In the genomic region with DNA sequence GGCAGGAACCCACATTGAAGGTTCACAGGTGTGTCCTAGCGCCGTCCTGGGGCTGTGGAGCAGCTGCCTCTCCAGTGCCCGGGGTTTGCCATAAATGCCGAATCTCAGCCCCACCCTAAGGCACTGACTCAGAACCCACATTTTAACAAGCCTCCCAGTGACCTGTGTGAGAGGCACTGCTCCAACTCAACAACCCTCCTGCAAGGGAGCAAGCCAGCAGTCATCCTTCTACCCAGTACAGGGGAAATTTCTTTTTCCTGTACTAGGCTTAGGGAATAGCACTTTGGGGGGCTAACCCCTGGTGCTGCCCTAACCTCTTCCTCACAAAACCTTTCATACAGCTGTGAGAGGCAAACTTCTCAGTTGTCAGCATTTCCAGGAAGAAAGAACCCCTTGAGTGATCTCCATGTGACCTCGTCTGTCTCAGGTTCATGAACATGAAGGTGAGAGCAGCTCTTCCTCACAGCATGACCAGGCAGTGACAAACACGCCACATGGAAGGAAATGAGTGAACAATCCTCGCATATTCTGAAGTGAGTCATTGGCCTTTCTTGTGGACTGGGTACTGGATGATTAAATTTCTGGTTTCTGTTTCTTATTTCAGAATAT, we compare ENCODE assay signal across 9 cellular contexts. TPM values are rescaled to one million over a fixed set of nuclear protein-coding genes. Genes with fewer than 3 reads are reported as not detected.
DNase-seq lines count a peak whose midpoint lies in the region; ATAC-seq, FAIRE-seq and TF ChIP-seq lines count a peak whose summit lies in the region.
"Had no signal": no experiment of that assay in that cellular context is flagged by ENCODE, and none has a peak within 500 bp of the region (broad histone marks: within the 10 kb centered on the region; RNA-seq: fewer than 3 reads in every experiment).

No MANE protein-coding gene starts in this region.

- H3K36me3 ChIP-seq in keratinocyte (ENCODE audit: control insufficient read depth in 2 of 2, extremely low read depth in 1 of 2, insufficient read depth in 2 of 2, low read length in 2 of 2) = no peaks in the 10 kb centered on the region
- H3K36me3 ChIP-seq in urinary bladder (ENCODE audit: insufficient read depth) = no peaks in the 10 kb centered on the region

- TF ChIP-seq CTCF in AG10803 (conservative IDR thresholded peaks at IDR 0.05; ENCODE audit: low read length) (no peak), keratinocyte (optimal IDR thresholded peaks at IDR 0.05 in 1 of 3, IDR thresholded peaks at IDR 0.05 in 1 of 3, conservative IDR thresholded peaks at IDR 0.05 in 1 of 3; ENCODE audit: extremely low read depth in 1 of 3, insufficient read depth in 2 of 3, low read length in 3 of 3) (no peak), progenitor cell of endocrine pancreas (IDR thresholded peaks at IDR 0.05; ENCODE audit: unreplicated experiment) (no peak)

- H3K4me3 ChIP-seq in AG10803 (ENCODE audit: low read length) = no peak overlapping the region
- peak overlapping the region in 2 of 3 experiments; percentile 52 to 56 for H3K4me3 ChIP-seq in keratinocyte (ENCODE audit: control insufficient read depth in 2 of 3, extremely low read depth in 1 of 3, insufficient read depth in 2 of 3, low read depth in 1 of 3, low read length in 3 of 3)
- no peak overlapping the region for H3K4me3 ChIP-seq in urinary bladder (ENCODE audit: low read depth, low read length)

- ATAC-seq in GM19023 (IDR thresholded peaks at IDR 0.05; ENCODE audit: unreplicated experiment) = peak; percentile 79
- peak; percentile 73 for ATAC-seq in HG03108 (IDR thresholded peaks at IDR 0.05; ENCODE audit: unreplicated experiment)

- no peaks in the 10 kb centered on the region for H4K20me1 ChIP-seq in keratinocyte (ENCODE audit: control insufficient read depth, extremely low read depth, insufficient read depth, low read length)

- peaks cover 4% of the 10 kb centered on the region for H3K27me3 Mint-ChIP-seq in activated CD4-positive, alpha-beta memory T cell treated with anti-CD3 and anti-CD28 coated beads for 36 hours
- peaks cover 11% of the 10 kb centered on the region for H3K27me3 Mint-ChIP-seq in progenitor cell of endocrine pancreas

- intact Hi-C loops in activated CD4-positive, alpha-beta memory T cell treated with anti-CD3 and anti-CD28 coated beads for 36 hours (cut with micrococcal nuclease) = loop anchor here (1.0 to 5.0 kb wide), 11 partner anchors 11 to 651 kb away; no protein-coding TSS in a partner anchor

- H3K27ac ChIP-seq in keratinocyte (ENCODE audit: control insufficient read depth, insufficient read depth, low read length) (peak overlapping the region; percentile 90), urinary bladder (ENCODE audit: low read depth) (peak overlapping the region; percentile 64)
- H3K27ac ChIP-seq: HL-60 had no signal

- no peaks in the 10 kb centered on the region for H3K27me3 ChIP-seq in keratinocyte (ENCODE audit: control insufficient read depth, extremely low read depth, insufficient read depth, low read length)

- no peaks in the 10 kb centered on the region for H3K9me1 ChIP-seq in keratinocyte (ENCODE audit: control insufficient read depth, extremely low read depth, insufficient read depth, low read length)

- CTCF ChIA-PET in activated CD4-positive, alpha-beta memory T cell treated with anti-CD3 and anti-CD28 coated beads for 36 hours (lab: Charles Lee) = interaction anchor here (0.7 to 1.9 kb wide), 8 partner anchors 11 to 121 kb away, joined by 3 to 12 read pairs (median 4); a partner anchor contains a TSS

- peak overlapping the region; percentile 65 for H3K4me2 ChIP-seq in keratinocyte (ENCODE audit: control insufficient read depth, extremely low read depth, insufficient read depth, low read depth, low read length)

- DNase-seq in AG10803 (ENCODE audit: low read depth) = peak; percentile 84
- DNase-seq in activated CD4-positive, alpha-beta memory T cell treated with anti-CD3 and anti-CD28 coated beads for 36 hours = peak; percentile 78
- peak; percentile 93 for DNase-seq in keratinocyte (ENCODE audit: low read depth, low spot score)
- no peak for DNase-seq in NCI-H1436 treated with DMSO at 0.1 percent for 48 hours (lab: John Stamatoyannopoulos, UW)
- DNase-seq in progenitor cell of endocrine pancreas (ENCODE audit: low spot score, unreplicated experiment) = no peak

- peak overlapping the region; percentile 78 for H3K9ac ChIP-seq in keratinocyte (ENCODE audit: control insufficient read depth, extremely low read depth, insufficient read depth, low read length)

- FAIRE-seq in keratinocyte (lab: Jason Lieb, UNC) = peak; percentile 97

- H3K4me3 Mint-ChIP-seq in activated CD4-positive, alpha-beta memory T cell treated with anti-CD3 and anti-CD28 coated beads for 36 hours = peak overlapping the region; percentile 1
- no peak overlapping the region for H3K4me3 Mint-ChIP-seq in progenitor cell of endocrine pancreas (ENCODE audit: low read depth)

- POLR2A ChIA-PET in activated CD4-positive, alpha-beta memory T cell treated with anti-CD3 and anti-CD28 coated beads for 36 hours (lab: Charles Lee) = interaction anchor here (1.0 to 2.2 kb wide), 5 partner anchors 11 to 186 kb away, joined by 3 to 12 read pairs (median 5); a partner anchor contains a TSS

- peak overlapping the region; percentile 70 for H3K27ac Mint-ChIP-seq in activated CD4-positive, alpha-beta memory T cell treated with anti-CD3 and anti-CD28 coated beads for 36 hours
- no peak overlapping the region for H3K27ac Mint-ChIP-seq in progenitor cell of endocrine pancreas

- peaks cover 50% of the 10 kb centered on the region for H3K4me1 ChIP-seq in keratinocyte (ENCODE audit: control insufficient read depth, extremely low read depth, insufficient read depth, low read length)
- no peaks in the 10 kb centered on the region for H3K4me1 ChIP-seq in urinary bladder (ENCODE audit: insufficient read depth)

- dilution Hi-C loops in keratinocyte (cut with MboI; ENCODE audit: extremely low pct_ligation_motif_present, low sequenced_read_pairs) = no loop called here

- no peaks in the 10 kb centered on the region for H3K79me2 ChIP-seq in keratinocyte (ENCODE audit: control insufficient read depth, insufficient read depth, low read length)

- H2AFZ ChIP-seq in keratinocyte (ENCODE audit: control insufficient read depth, low read length) = no peak overlapping the region

- no peaks in the 10 kb centered on the region for H3K9me3 ChIP-seq in keratinocyte (ENCODE audit: control insufficient read depth, low read depth, low read length)

- 71% methylated on average over 7 of the region's 7 CpGs for WGBS in urinary bladder

- no peaks in the 10 kb centered on the region for H3K9me3 Mint-ChIP-seq in activated CD4-positive, alpha-beta memory T cell treated with anti-CD3 and anti-CD28 coated beads for 36 hours
- no peaks in the 10 kb centered on the region for H3K9me3 Mint-ChIP-seq in progenitor cell of endocrine pancreas (ENCODE audit: low read depth)

- no peaks in the 10 kb centered on the region for H3K36me3 Mint-ChIP-seq in activated CD4-positive, alpha-beta memory T cell treated with anti-CD3 and anti-CD28 coated beads for 36 hours
- no peaks in the 10 kb centered on the region for H3K36me3 Mint-ChIP-seq in progenitor cell of endocrine pancreas (ENCODE audit: insufficient read depth)

- peaks cover 14% of the 10 kb centered on the region for H3K4me1 Mint-ChIP-seq in activated CD4-positive, alpha-beta memory T cell treated with anti-CD3 and anti-CD28 coated beads for 36 hours (ENCODE audit: low read depth)
- no peaks in the 10 kb centered on the region for H3K4me1 Mint-ChIP-seq in progenitor cell of endocrine pancreas (ENCODE audit: low read depth)

RNA-seq across cellular contexts. Expression of a gene that starts 11.4 kb away (rescaled TPM):
- under 1 TPM; 0.74 to 0.82 TPM for total RNA-seq in activated CD4-positive, alpha-beta memory T cell treated with anti-CD3 and anti-CD28 coated beads for 36 hours
- polyA plus RNA-seq in keratinocyte (51.2 to 95.4 TPM (median 77.2 TPM) in 3 replicates), urinary bladder (14.5 TPM)
- 38.7 TPM for polyA plus RNA-seq in keratinocyte (2011; ENCODE audit: low read depth)
- polyA plus RNA-seq in keratinocyte (2011; cell fraction: cytosol; rRNA removed) = 67.5 and 68.4 TPM in 2 replicates
- 113 and 127 TPM in 2 replicates for polyA plus RNA-seq in keratinocyte (2011; cell fraction: nucleus; rRNA removed)
- polyA plus RNA-seq in keratinocyte (2012; ENCODE audit: low replicate concordance) = 50.7 and 81.5 TPM in 2 replicates
- 46.0 to 84.4 TPM (median 64.1 TPM) in 3 replicates for polyA minus RNA-seq in keratinocyte
- 90.7 TPM for polyA minus RNA-seq in keratinocyte (2011; cell fraction: cytosol; rRNA and poly(A)+ RNA removed)
- 83.5 and 121 TPM in 2 replicates for polyA minus RNA-seq in keratinocyte (2011; cell fraction: nucleus; rRNA and poly(A)+ RNA removed)
- total RNA-seq in urinary bladder (14.5 TPM), progenitor cell of endocrine pancreas (7.1 and 10.5 TPM in 2 replicates)

Comparison
In these comparisons a context has a peak if more than half of its experiments do, and no peak if none do; other contexts are left out.
1. DNase-seq: peak in AG10803 (single experiment), activated CD4-positive, alpha-beta memory T cell treated with anti-CD3 and anti-CD28 coated beads for 36 hours (single experiment) and keratinocyte (single experiment); none in NCI-H1436 treated with DMSO at 0.1 percent for 48 hours (single experiment) and progenitor cell of endocrine pancreas (single experiment).
2. H3K4me3 ChIP-seq: peak in keratinocyte (2 of 3); none in AG10803 (single experiment) and urinary bladder (single experiment).